ENCODE assay signal across 23 cellular contexts in the genomic region with DNA sequence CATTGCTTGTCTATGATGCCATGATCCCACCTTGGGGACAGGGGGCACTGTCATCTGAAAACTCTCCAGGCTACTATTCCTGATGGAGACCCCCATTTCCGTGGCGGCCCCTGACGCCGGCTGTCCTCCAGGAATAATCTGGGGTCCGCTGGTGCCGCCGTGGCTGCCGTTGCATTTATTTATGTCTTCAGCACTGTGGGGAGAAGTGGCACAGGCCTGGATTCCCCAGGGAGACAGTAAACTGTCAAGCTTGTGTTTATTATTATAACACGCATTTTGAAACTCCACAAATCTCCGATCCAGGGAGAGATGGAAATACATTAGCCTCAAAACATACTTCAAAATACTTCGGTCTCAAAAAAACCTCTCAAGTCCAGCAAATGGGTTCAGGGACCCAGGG.
"Had no signal": no experiment of that assay in that cellular context is flagged by ENCODE, and none has a peak within 500 bp of the region (broad histone marks: within the 10 kb centered on the region; RNA-seq: fewer than 3 reads in every experiment).

No MANE protein-coding gene starts in this region.

- DNase-seq: activated CD4-positive, CD25-positive, alpha-beta regulatory T cell treated with anti-CD3 and anti-CD28 coated beads, Interleukin-2, amount 50 U/mL, for 72 hours; activated CD8-positive, alpha-beta memory T cell treated with anti-CD3 and anti-CD28 coated beads, Interleukin-2, amount 50 U/mL, for 4 hours; activated naive CD4-positive, alpha-beta T cell treated with Interleukin-2 at 50 U/mL for 16 hours; activated naive CD8-positive, alpha-beta T cell treated with anti-CD3 and anti-CD28 coated beads for 36 hours; activated T-cell treated with anti-CD3 and anti-CD28 coated beads, Interleukin-2, amount 50 U/mL, for 4 hours; effector memory CD8-positive, alpha-beta T cell; esophagus squamous epithelium; gastrocnemius medialis; islet precursor cell; left cardiac atrium; stimulated activated CD4-positive, alpha-beta T cell treated with anti-CD3 and anti-CD28 coated beads, Interleukin-2, amount 100 ng/mL, for 48 hours; stimulated activated CD8-positive, alpha-beta memory T cell treated with anti-CD3 and anti-CD28 coated beads, Interleukin-4, amount 100 ng/mL, for 48 hours; stimulated activated naive CD4-positive, alpha-beta T cell treated with Interleukin-2 at 50 U/mL for 16 hours; upper lobe of right lung had no signal

- H3K4me3 ChIP-seq: breast epithelium, esophagus squamous epithelium, gastrocnemius medialis, smooth muscle cell, upper lobe of right lung had no signal

- H3K4me1 ChIP-seq: breast epithelium, esophagus squamous epithelium, gastrocnemius medialis, upper lobe of right lung had no signal

- H3K4me1 Mint-ChIP-seq: activated naive CD8-positive, alpha-beta T cell treated with anti-CD3 and anti-CD28 coated beads for 36 hours; central memory CD8-positive, alpha-beta T cell; neural crest cell had no signal

- H3K4me2 ChIP-seq: smooth muscle cell had no signal

- H3K9me3 ChIP-seq: esophagus squamous epithelium, gastrocnemius medialis, upper lobe of right lung had no signal

- H3K27ac Mint-ChIP-seq: activated naive CD8-positive, alpha-beta T cell treated with anti-CD3 and anti-CD28 coated beads for 36 hours; activated T-helper 2 cell treated with anti-CD3 and anti-CD28 coated beads, Interferon-gamma antibody, Interleukin-2, Interleukin-4, amounts not matched to agents 10 μg/mL and 5 μg/mL and 100 μg/mL, durations not matched to agents 14 hours and 24 hours and 36 hours; effector memory CD8-positive, alpha-beta T cell; T-cell; T-helper 2 cell treated with Interferon-gamma antibody and Interleukin-4, amounts not matched to agents 5 μg/mL and 100 μg/mL, for 36 hours had no signal

- H3K4me3 Mint-ChIP-seq: activated naive CD8-positive, alpha-beta T cell treated with anti-CD3 and anti-CD28 coated beads for 36 hours; activated T-cell treated with anti-CD3 and anti-CD28 coated beads, Interleukin-2, amount 50 U/mL, for 4 hours; central memory CD8-positive, alpha-beta T cell; effector memory CD8-positive, alpha-beta T cell; neural crest cell; T-cell; T-helper 2 cell treated with Interferon-gamma antibody and Interleukin-4, amounts not matched to agents 5 μg/mL and 100 μg/mL, for 36 hours had no signal

- H3K27ac ChIP-seq: breast epithelium, esophagus squamous epithelium, gastrocnemius medialis, upper lobe of right lung, VCaP had no signal

- ATAC-seq: gastrocnemius medialis, left cardiac atrium, sciatic nerve, T-cell, upper lobe of right lung had no signal

- H3K36me3 ChIP-seq: breast epithelium, esophagus squamous epithelium, gastrocnemius medialis, upper lobe of right lung had no signal

- H3K36me3 Mint-ChIP-seq: activated naive CD8-positive, alpha-beta T cell treated with anti-CD3 and anti-CD28 coated beads for 36 hours; T-cell had no signal

- H3K9me3 Mint-ChIP-seq: activated T-helper 2 cell treated with anti-CD3 and anti-CD28 coated beads, Interferon-gamma antibody, Interleukin-2, Interleukin-4, amounts not matched to agents 10 μg/mL and 5 μg/mL and 100 μg/mL, durations not matched to agents 14 hours and 24 hours and 36 hours; central memory CD8-positive, alpha-beta T cell had no signal
